Comparison of ENCODE assay signal across 30 cellular contexts in the genomic region with DNA sequence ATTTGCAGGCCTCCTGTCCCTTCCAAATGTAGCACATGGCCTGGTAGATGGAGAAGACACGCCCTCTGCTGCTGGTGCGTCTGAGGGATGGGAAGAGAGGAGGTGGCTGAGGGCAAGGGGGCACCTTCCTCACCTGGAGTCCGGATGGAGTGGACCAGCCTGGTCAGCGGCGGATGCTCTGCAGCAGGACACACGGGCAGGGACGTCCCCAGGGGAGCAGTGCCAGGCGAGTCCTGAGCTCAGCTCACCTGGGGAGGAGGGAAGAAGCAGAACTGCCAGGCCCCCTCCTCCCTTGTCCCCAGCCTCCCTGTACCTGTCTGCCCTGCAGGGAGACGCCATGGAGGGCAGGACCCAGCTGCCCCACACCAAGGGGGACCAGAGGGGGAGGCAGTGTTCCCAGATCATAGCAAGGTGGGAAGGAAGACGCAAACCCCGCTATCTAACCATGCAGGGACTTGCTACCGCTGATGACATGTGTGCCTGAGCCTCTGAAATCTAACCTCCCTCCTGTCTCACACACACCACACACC.
"Had no signal": no experiment of that assay in that cellular context is flagged by ENCODE, and none has a peak within 500 bp of the region (broad histone marks: within the 10 kb centered on the region; RNA-seq: fewer than 3 reads in every experiment).

No MANE protein-coding gene starts in this region.

- H3K36me3 ChIP-seq: gastrocnemius medialis, heart left ventricle, left ventricle myocardium inferior, lower lobe of right lung, right lobe of liver, thoracic aorta, tibial nerve, upper lobe of left lung had no signal

- H3K4me3 ChIP-seq: dorsolateral prefrontal cortex, gastrocnemius medialis, heart left ventricle, left ventricle myocardium inferior, lower lobe of right lung, right lobe of liver, thoracic aorta, tibial nerve, upper lobe of left lung had no signal

- H3K79me2 ChIP-seq: parathyroid adenoma had no signal

- H3K4me3 Mint-ChIP-seq: endodermal cell; memory B cell; naive thymus-derived CD4-positive, alpha-beta T cell; nephron; stimulated activated naive B cell treated with anti-CD40 and anti-IgM and Interleukin-4, amounts not matched to agents 10 μg/mL and 1 μg/mL and 100 μg/mL, for 72 hours; stimulated activated naive CD8-positive, alpha-beta T cell treated with anti-CD3 and anti-CD28 coated beads, Interleukin-15, Interleukin-2, amounts not matched to agents 100 ng/mL and 50 ng/mL, for 24 hours had no signal

- H3K36me3 Mint-ChIP-seq: naive thymus-derived CD4-positive, alpha-beta T cell had no signal

- H3K4me1 Mint-ChIP-seq: nephron; stimulated activated naive B cell treated with anti-CD40 and anti-IgM and Interleukin-4, amounts not matched to agents 10 μg/mL and 1 μg/mL and 100 μg/mL, for 72 hours had no signal

- H3K27ac Mint-ChIP-seq: endodermal cell; memory B cell; naive thymus-derived CD4-positive, alpha-beta T cell; nephron; progenitor cell of endocrine pancreas; stimulated activated naive B cell treated with anti-CD40 and anti-IgM and Interleukin-4, amounts not matched to agents 10 μg/mL and 1 μg/mL and 100 μg/mL, for 72 hours; stimulated activated naive CD8-positive, alpha-beta T cell treated with anti-CD3 and anti-CD28 coated beads, Interleukin-15, Interleukin-2, amounts not matched to agents 100 ng/mL and 50 ng/mL, for 24 hours had no signal

- FAIRE-seq: colon, islet of Langerhans, small intestine had no signal

- ATAC-seq: esophagus mucosa; gastrocnemius medialis; heart left ventricle; left colon; right lobe of liver; stimulated activated naive B cell treated with anti-CD40 and anti-IgM and Interleukin-4, amounts not matched to agents 10 μg/mL and 1 μg/mL and 100 μg/mL, for 72 hours had no signal

- H3K27me3 Mint-ChIP-seq: stimulated activated naive CD8-positive, alpha-beta T cell treated with anti-CD3 and anti-CD28 coated beads, Interleukin-15, Interleukin-2, amounts not matched to agents 100 ng/mL and 50 ng/mL, for 24 hours had no signal

- H3K27me3 ChIP-seq: gastrocnemius medialis, right lobe of liver, tibial nerve, upper lobe of left lung had no signal

- H3K27ac ChIP-seq: dorsolateral prefrontal cortex, epithelial cell of prostate, gastrocnemius medialis, heart left ventricle, left ventricle myocardium inferior, lower lobe of right lung, parathyroid adenoma, right lobe of liver, thoracic aorta, tibial nerve, upper lobe of left lung had no signal

- H3K4me1 ChIP-seq: gastrocnemius medialis, heart left ventricle, left ventricle myocardium inferior, lower lobe of right lung, parathyroid adenoma, right lobe of liver, tibial nerve, upper lobe of left lung had no signal

- H3K9ac ChIP-seq: parathyroid adenoma had no signal

- H2AFZ ChIP-seq: parathyroid adenoma had no signal

- H3K9me3 ChIP-seq: gastrocnemius medialis, lower lobe of right lung, right lobe of liver, thoracic aorta had no signal

- DNase-seq: effector CD8-positive, alpha-beta T cell; endodermal cell; foreskin fibroblast; gastrocnemius medialis; hippocampal formation; kidney glomerular epithelial cell; left colon; left ventricle myocardium inferior; midbrain; naive thymus-derived CD4-positive, alpha-beta T cell; right lobe of liver; small intestine; stimulated activated CD4-positive, alpha-beta T cell treated with anti-CD3 and anti-CD28 coated beads, Interleukin-15, amount 100 ng/mL, for 24 hours; stimulated activated CD4-positive, alpha-beta T cell treated with anti-CD3 and anti-CD28 coated beads, Interleukin-2, amount 100 ng/mL, for 48 hours; stimulated activated naive B cell treated with anti-CD40 and anti-IgM and Interleukin-4, amounts not matched to agents 10 μg/mL and 1 μg/mL and 100 μg/mL, for 72 hours; upper lobe of left lung had no signal
